23 cellular contexts compared by ENCODE assay signal in genomic region chr5:176418251-176418650, GRCh38. TPM values are rescaled to one million over a fixed set of nuclear protein-coding genes. Genes with fewer than 3 reads are reported as not detected.
DNase-seq lines count a peak whose midpoint lies in the region; ATAC-seq and TF ChIP-seq lines count a peak whose summit lies in the region.
"Had no signal": no experiment of that assay in that cellular context is flagged by ENCODE, and none has a peak within 500 bp of the region (broad histone marks: within the 10 kb centered on the region; RNA-seq: fewer than 3 reads in every experiment).

No MANE protein-coding gene starts in this region.

- H3K9me3 Mint-ChIP-seq in MCF 10A (ENCODE audit: unreplicated experiment) (peaks cover 7% of the 10 kb centered on the region), type B pancreatic cell (no peaks in the 10 kb centered on the region)
- H3K9me3 Mint-ChIP-seq: activated naive CD8-positive, alpha-beta T cell treated with anti-CD3 and anti-CD28 coated beads, Interleukin-2, amount 50 U/mL, for 24 hours had no signal

- H3K9me3 ChIP-seq in breast epithelium, result no peaks in the 10 kb centered on the region
- H3K9me3 ChIP-seq in BE2C, result no peaks in the 10 kb centered on the region
- H3K9me3 ChIP-seq: heart left ventricle, tibial nerve had no signal

- H3K4me3 ChIP-seq in breast epithelium (no peak overlapping the region), BE2C (ENCODE audit: low read depth, low read length) (no peak overlapping the region)
- H3K4me3 ChIP-seq: coronary artery, GM23248, heart left ventricle, tibial nerve had no signal

- no TSS peak for BruUV-seq in MCF 10A (replicated peaks; lab: Mats Ljungman, UMichigan)

- no peak for TF ChIP-seq POLR2A in breast epithelium (IDR thresholded peaks at IDR 0.05)

- DNase-seq in MCF 10A (ENCODE audit: unreplicated experiment), result peak; percentile 72
- no peak for DNase-seq in breast epithelium (ENCODE audit: low spot score in 2 of 2)
- DNase-seq in dermis blood vessel endothelial cell, result peak; percentile 55
- DNase-seq in lung microvascular endothelial cell (ENCODE audit: low read depth in 2 of 2), result peak; percentile 50 to 69
- no peak for DNase-seq in type B pancreatic cell (ENCODE audit: extremely low spot score, unreplicated experiment)
- DNase-seq in BE2C, result no peak
- no peak for DNase-seq in T-helper 1 cell
- DNase-seq: activated CD4-positive, alpha-beta memory T cell treated with anti-CD3 and anti-CD28 coated beads for 36 hours; activated effector memory CD4-positive, alpha-beta T cell treated with Interleukin-2 at 50 U/mL for 16 hours; activated naive CD8-positive, alpha-beta T cell treated with anti-CD3 and anti-CD28 coated beads, Interleukin-2, amount 50 U/mL, for 24 hours; brain microvascular endothelial cell; DMS79 treated with DMSO at 0.1 percent for 48 hours; GM23248; heart left ventricle; IMR-90; NCI-H1436 treated with DMSO at 0.1 percent for 48 hours; NCI-H526; stimulated activated CD4-positive, alpha-beta T cell treated with anti-CD3 and anti-CD28 coated beads, Interleukin-2, amount 100 ng/mL, for 48 hours; stimulated activated naive CD8-positive, alpha-beta T cell treated with anti-CD3 and anti-CD28 coated beads, Interleukin-15, Interleukin-2, amounts not matched to agents 100 U/mL and 50 U/mL, for 24 hours had no signal

- H3K27me3 Mint-ChIP-seq in MCF 10A (ENCODE audit: insufficient read depth, unreplicated experiment) (no peaks in the 10 kb centered on the region), type B pancreatic cell (peaks cover 12% of the 10 kb centered on the region)
- H3K27me3 Mint-ChIP-seq: activated naive CD8-positive, alpha-beta T cell treated with anti-CD3 and anti-CD28 coated beads, Interleukin-2, amount 50 U/mL, for 24 hours had no signal

- H3K4me1 ChIP-seq in breast epithelium, result peaks cover 0 to 11% of the 10 kb centered on the region in 2 donors
- no peaks in the 10 kb centered on the region for H3K4me1 ChIP-seq in BE2C

- intact Hi-C loops in MCF 10A (cut with micrococcal nuclease), result loop anchor here (5.0 kb wide), 1 partner anchor 139 kb away; no protein-coding TSS in a partner anchor
- intact Hi-C loops in breast epithelium (cut with DNase I; ENCODE audit: low total_unique reads), result no loop called here

- H3K27me3 ChIP-seq in breast epithelium (no peaks in the 10 kb centered on the region), BE2C (no peaks in the 10 kb centered on the region; the same call in 1 of the 2 replicates)
- H3K27me3 ChIP-seq: brain microvascular endothelial cell, heart left ventricle, tibial nerve had no signal

- H3K27ac Mint-ChIP-seq in MCF 10A (ENCODE audit: low read depth, unreplicated experiment) (peak overlapping the region; percentile 77), type B pancreatic cell (peak overlapping the region; percentile 78)
- H3K27ac Mint-ChIP-seq: activated CD4-positive, alpha-beta memory T cell treated with anti-CD3 and anti-CD28 coated beads for 36 hours; activated naive CD8-positive, alpha-beta T cell treated with anti-CD3 and anti-CD28 coated beads, Interleukin-2, amount 50 U/mL, for 24 hours had no signal

- no peak overlapping the region for H3K27ac ChIP-seq in breast epithelium
- H3K27ac ChIP-seq: 22Rv1, brain microvascular endothelial cell, coronary artery, GM23248, heart left ventricle, tibial nerve had no signal

- POLR2A ChIA-PET in MCF 10A (lab: Yijun Ruan, JAX), result interaction anchor here (0.8 to 4.8 kb wide), 13 partner anchors 11 to 229 kb away, joined by 3 to 134 read pairs (median 14); partner anchors contain the start of genes FAF2, RNF44 and TSPAN17

- CTCF ChIA-PET in MCF 10A (lab: Yijun Ruan, JAX), result interaction anchor here (0.6 to 6.3 kb wide), 20 partner anchors 8 to 242 kb away, joined by 3 to 83 read pairs (median 4); partner anchors contain the start of genes FAF2 and RNF44

- no peak for TF ChIP-seq CTCF in MCF 10A (IDR thresholded peaks at IDR 0.05; ENCODE audit: unreplicated experiment)
- no peak for TF ChIP-seq CTCF in breast epithelium (IDR thresholded peaks at IDR 0.05)
- TF ChIP-seq CTCF in type B pancreatic cell (conservative IDR thresholded peaks at IDR 0.05), result no peak
- TF ChIP-seq CTCF in BE2C (IDR thresholded peaks at IDR 0.05; ENCODE audit: low read depth, low read length), result no peak

- H3K4me1 Mint-ChIP-seq in MCF 10A (ENCODE audit: insufficient read depth, unreplicated experiment), result peaks cover 30% of the 10 kb centered on the region
- H3K4me1 Mint-ChIP-seq in type B pancreatic cell (ENCODE audit: unreplicated experiment), result peaks cover 18% of the 10 kb centered on the region

- no peak for ATAC-seq in GM18868 (IDR thresholded peaks at IDR 0.05; ENCODE audit: unreplicated experiment)
- ATAC-seq: activated naive CD8-positive, alpha-beta T cell treated with anti-CD3 and anti-CD28 coated beads, Interleukin-2, amount 50 U/mL, for 24 hours; heart left ventricle; stimulated activated naive CD8-positive, alpha-beta T cell treated with anti-CD3 and anti-CD28 coated beads, Interleukin-15, Interleukin-2, amounts not matched to agents 100 U/mL and 50 U/mL, for 24 hours had no signal

- no peak overlapping the region for H3K4me3 Mint-ChIP-seq in MCF 10A (ENCODE audit: unreplicated experiment)
- H3K4me3 Mint-ChIP-seq in type B pancreatic cell, result no peak overlapping the region
- H3K4me3 Mint-ChIP-seq: activated CD4-positive, alpha-beta memory T cell treated with anti-CD3 and anti-CD28 coated beads for 36 hours; activated naive CD8-positive, alpha-beta T cell treated with anti-CD3 and anti-CD28 coated beads, Interleukin-2, amount 50 U/mL, for 24 hours had no signal

- H3K36me3 Mint-ChIP-seq in MCF 10A (ENCODE audit: insufficient read depth, unreplicated experiment) (peaks cover 4% of the 10 kb centered on the region), type B pancreatic cell (no peaks in the 10 kb centered on the region)
- H3K36me3 Mint-ChIP-seq: activated CD4-positive, alpha-beta memory T cell treated with anti-CD3 and anti-CD28 coated beads for 36 hours had no signal

- H3K36me3 ChIP-seq in breast epithelium, result no peaks in the 10 kb centered on the region
- no peaks in the 10 kb centered on the region for H3K36me3 ChIP-seq in BE2C
- H3K36me3 ChIP-seq: brain microvascular endothelial cell, heart left ventricle, tibial nerve had no signal

RNA-seq across cellular contexts. Expression of gene CLTB, which starts 1.9 kb away (rescaled TPM):
- 333 and 339 TPM in 2 replicates for total RNA-seq in MCF 10A (2022)
- total RNA-seq in breast epithelium, result 100 to 1,000 TPM in 2 of 3 donors, 10 to 100 TPM in 1; 91.0 to 122 (median 121) TPM
- 107 and 163 TPM in 2 replicates for total RNA-seq in dermis blood vessel endothelial cell
- 90.7 and 171 TPM in 2 replicates for total RNA-seq in lung microvascular endothelial cell
- total RNA-seq in type B pancreatic cell (ENCODE audit: low replicate concordance), result 38.1 and 71.3 TPM in 2 replicates
- 264 TPM for polyA plus RNA-seq in BE2C (2012; ENCODE audit: insufficient read depth, insufficient read length, low read depth)

RNA-seq across cellular contexts. Expression of gene HIGD2A, which starts 29.7 kb away (rescaled TPM):
- total RNA-seq in MCF 10A (2022) (167 and 196 TPM in 2 replicates), breast epithelium (100 to 1,000 TPM in 1 of 3 donors, 10 to 100 TPM in 2; 68.5 to 134 (median 80.2) TPM), dermis blood vessel endothelial cell (27.9 and 47.3 TPM in 2 replicates), lung microvascular endothelial cell (35.1 and 41.3 TPM in 2 replicates), type B pancreatic cell (ENCODE audit: low replicate concordance) (88.3 and 118 TPM in 2 replicates)
- 243 TPM for polyA plus RNA-seq in BE2C (2012; ENCODE audit: insufficient read depth, insufficient read length, low read depth)

RNA-seq across cellular contexts. Expression of gene NOP16, which starts 29.9 kb away (rescaled TPM):
- total RNA-seq in MCF 10A (2022) (90.9 and 134 TPM in 2 replicates), breast epithelium (10 to 100 TPM in 2 of 3 donors, 1 to 10 TPM in 1; 8.5 to 13.8 (median 12.4) TPM), dermis blood vessel endothelial cell (9.8 and 14.1 TPM in 2 replicates), lung microvascular endothelial cell (9.4 and 11.7 TPM in 2 replicates), type B pancreatic cell (ENCODE audit: low replicate concordance) (42.5 and 44.7 TPM in 2 replicates)
- polyA plus RNA-seq in BE2C (2012; ENCODE audit: insufficient read depth, insufficient read length, low read depth), result 206 TPM

RNA-seq across cellular contexts. Expression of gene FAF2, which starts 29.9 kb away (rescaled TPM):
- 78.3 and 97.2 TPM in 2 replicates for total RNA-seq in MCF 10A (2022)
- total RNA-seq in breast epithelium, result 10 to 100 TPM; 26.9 to 38.2 (median 28.5) TPM
- total RNA-seq in dermis blood vessel endothelial cell, result 48.3 and 50.2 TPM in 2 replicates
- total RNA-seq in lung microvascular endothelial cell, result 30.1 and 57.3 TPM in 2 replicates
- 42.0 and 46.5 TPM in 2 replicates for total RNA-seq in type B pancreatic cell (ENCODE audit: low replicate concordance)
- 71.4 TPM for polyA plus RNA-seq in BE2C (2012; ENCODE audit: insufficient read depth, insufficient read length, low read depth)

RNA-seq across cellular contexts. Expression of gene ARL10, which starts 53.0 kb away (rescaled TPM):
- 1.1 and 1.3 TPM in 2 replicates for total RNA-seq in MCF 10A (2022)
- 10 to 100 TPM in 1 of 3 donors, 1 to 10 TPM in 2; 5.6 to 17.7 (median 6.6) TPM for total RNA-seq in breast epithelium
- total RNA-seq in dermis blood vessel endothelial cell, result 14.7 and 15.0 TPM in 2 replicates
- total RNA-seq in lung microvascular endothelial cell, result 4.8 and 10.5 TPM in 2 replicates
- total RNA-seq in type B pancreatic cell (ENCODE audit: low replicate concordance), result 12.4 and 23.4 TPM in 2 replicates
- polyA plus RNA-seq in BE2C (2012; ENCODE audit: insufficient read depth, insufficient read length, low read depth), result 10.4 TPM

Comparison
In these comparisons a context has a peak if more than half of its experiments do, and no peak if none do; other contexts are left out.
1. DNase-seq: peak in MCF 10A (single experiment), dermis blood vessel endothelial cell (single experiment) and lung microvascular endothelial cell (2 of 2); none in breast epithelium (0 of 2), type B pancreatic cell (single experiment), BE2C (single experiment) and T-helper 1 cell (0 of 5).